ENCODE assay signal across 1 cellular context in the genomic region with DNA sequence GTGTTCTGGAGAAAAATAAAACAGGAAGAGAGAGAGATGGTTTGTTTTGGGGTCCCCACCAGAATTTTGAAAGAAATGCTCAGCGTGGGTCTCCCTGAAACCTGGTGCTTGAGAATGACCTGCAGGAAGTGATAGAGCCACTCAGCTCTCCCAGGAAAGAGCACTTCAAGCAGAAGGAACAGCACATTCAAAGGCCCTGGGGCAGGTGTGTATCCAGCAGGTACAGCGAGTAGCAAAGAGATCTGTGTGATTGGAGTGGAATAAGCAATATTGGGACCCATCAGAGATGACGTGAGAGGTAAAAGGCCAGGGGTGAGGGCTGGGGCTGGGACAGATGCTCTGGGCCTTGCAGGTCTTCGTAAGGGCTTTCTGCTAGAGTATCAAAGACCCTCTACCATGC.
TF ChIP-seq lines count a peak whose summit lies in the region.

No MANE protein-coding gene starts in this region.

TF ChIP-seq in HEK293, 187 proteins besides CTCF, POLR2A, EP300 and RAD21 (continued from another document):
- TF ChIP-seq, protein P1, sequence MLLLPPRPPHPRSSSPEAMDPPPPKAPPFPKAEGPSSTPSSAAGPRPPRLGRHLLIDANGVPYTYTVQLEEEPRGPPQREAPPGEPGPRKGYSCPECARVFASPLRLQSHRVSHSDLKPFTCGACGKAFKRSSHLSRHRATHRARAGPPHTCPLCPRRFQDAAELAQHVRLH (tag by site-specific recombination; IDR thresholded peaks at IDR 0.05) = no peak
- TF ChIP-seq ZNF366 (tag by site-specific recombination; conservative IDR thresholded peaks at IDR 0.05) = no peak
